ENCODE assay signal across 10 cellular contexts in genomic region chr16:29898786-29899515, GRCh38. TPM values are rescaled to one million over a fixed set of nuclear protein-coding genes. Genes with fewer than 3 reads are reported as not detected.
DNase-seq lines count a peak whose midpoint lies in the region; ATAC-seq and TF ChIP-seq lines count a peak whose summit lies in the region.
"Had no signal": no experiment of that assay in that cellular context is flagged by ENCODE, and none has a peak within 500 bp of the region (broad histone marks: within the 10 kb centered on the region; RNA-seq: fewer than 3 reads in every experiment).

No MANE protein-coding gene starts in this region.

- peaks cover 6 to 64% (median 41%) of the 10 kb centered on the region in 7 donors for H3K27me3 ChIP-seq in heart right ventricle
- peaks cover 7 to 8% of the 10 kb centered on the region in 2 donors for H3K27me3 ChIP-seq in right atrium auricular region
- H3K27me3 ChIP-seq in foreskin keratinocyte: peaks cover 19% of the 10 kb centered on the region
- peaks cover 19% of the 10 kb centered on the region for H3K27me3 ChIP-seq in upper lobe of right lung

- intact Hi-C loops in heart right ventricle (cut with DNase I): no loop called here
- intact Hi-C loops in upper lobe of right lung (cut with DNase I): no loop called here

- ATAC-seq in heart right ventricle (peak in 4 of 8 donors; percentile 11 to 20 (median 16)), foreskin keratinocyte (peak; percentile 14), upper lobe of right lung (peak; percentile 47), GM19455 (IDR thresholded peaks at IDR 0.05; ENCODE audit: unreplicated experiment) (no peak)

- TF ChIP-seq CTCF in heart right ventricle (IDR thresholded peaks at IDR 0.05): no peak
- no peak for TF ChIP-seq CTCF in right atrium auricular region (IDR thresholded peaks at IDR 0.05)
- TF ChIP-seq CTCF in foreskin keratinocyte (conservative IDR thresholded peaks at IDR 0.05): no peak
- no peak for TF ChIP-seq CTCF in upper lobe of right lung (IDR thresholded peaks at IDR 0.05)

- H3K4me3 ChIP-seq in heart right ventricle (peak overlapping the region in 6 of 10 donors; percentile 41 to 76 (median 66)), right atrium auricular region (peak overlapping the region in 1 of 2 donors; percentile 60), upper lobe of right lung (peak overlapping the region; percentile 65)

- H3K27ac ChIP-seq in heart right ventricle (peak overlapping the region in 1 of 10 donors; percentile 26), right atrium auricular region (no peak overlapping the region), foreskin keratinocyte (no peak overlapping the region), upper lobe of right lung (no peak overlapping the region)

- H3K9me3 ChIP-seq in heart right ventricle (no peaks in the 10 kb centered on the region), right atrium auricular region (no peaks in the 10 kb centered on the region), upper lobe of right lung (no peaks in the 10 kb centered on the region)

- DNase-seq in heart right ventricle (no peak), right atrium auricular region (ENCODE audit: low spot score) (no peak), SHP77 (lab: John Stamatoyannopoulos, UW) (peak; percentile 72 to 81), foreskin keratinocyte (no peak), upper lobe of right lung (peak; percentile 79), occipital lobe (lab: John Stamatoyannopoulos, UW) (no peak), NCI-H446 (lab: John Stamatoyannopoulos, UW) (no peak)
- DNase-seq: naive B cell had no signal

- whole genome bisulfite sequencing in heart right ventricle, 2 donors: 1% methylated on average over 25 of the region's 25 CpGs

- H3K36me3 ChIP-seq in heart right ventricle (no peaks in the 10 kb centered on the region), right atrium auricular region (no peaks in the 10 kb centered on the region), upper lobe of right lung (no peaks in the 10 kb centered on the region)

- peaks cover 0 to 25% (median 13%) of the 10 kb centered on the region in 9 donors for H3K4me1 ChIP-seq in heart right ventricle
- peaks cover 0 to 26% of the 10 kb centered on the region in 2 donors for H3K4me1 ChIP-seq in right atrium auricular region
- no peaks in the 10 kb centered on the region for H3K4me1 ChIP-seq in foreskin keratinocyte
- no peaks in the 10 kb centered on the region for H3K4me1 ChIP-seq in upper lobe of right lung

RNA-seq across cellular contexts. Expression of gene SEZ6L2, which starts 0.4 kb away (rescaled TPM):
- total RNA-seq in heart right ventricle: 1 to 10 TPM in 2 of 10 donors, under 1 TPM in 8; 0.17 to 1.2 (median 0.73) TPM
- under 1 TPM in 1 of 2 donors, not detected in 1; 0.61 TPM for polyA plus RNA-seq in heart right ventricle
- total RNA-seq in right atrium auricular region: 1 to 10 TPM; 2.6 to 4.6 TPM
- total RNA-seq in foreskin keratinocyte: 2.0 and 2.6 TPM in 2 replicates
- polyA plus RNA-seq in foreskin keratinocyte: 2.4 and 2.7 TPM in 2 replicates
- total RNA-seq in upper lobe of right lung: 11.9 TPM
- 32.1 TPM for total RNA-seq in occipital lobe
- total RNA-seq: T-helper 2 cell treated with Interferon-gamma antibody and Interleukin-4, amounts not matched to agents 100 ng/mL and 5 ng/mL, for 36 hours had no signal

RNA-seq across cellular contexts. Expression of gene ASPHD1, which starts 1.3 kb away (rescaled TPM):
- total RNA-seq in heart right ventricle (1 to 10 TPM in 1 of 10 donors, under 1 TPM in 5, not detected in 4; 0.20 to 1.1 (median 0.75) TPM), right atrium auricular region (1 to 10 TPM; 1.5 to 3.2 TPM), foreskin keratinocyte (2.1 and 2.4 TPM in 2 replicates), upper lobe of right lung (4.4 TPM), occipital lobe (17.2 TPM)
- polyA plus RNA-seq in heart right ventricle (under 1 TPM in 1 of 2 donors, not detected in 1; 0.28 TPM), foreskin keratinocyte (4.4 and 5.1 TPM in 2 replicates)

RNA-seq across cellular contexts. Expression of gene KCTD13, which starts 27.1 kb away (rescaled TPM):
- 1 to 10 TPM; 5.4 to 8.2 (median 7.3) TPM for total RNA-seq in heart right ventricle
- polyA plus RNA-seq in heart right ventricle: 10 to 100 TPM in 1 of 2 donors, 1 to 10 TPM in 1; 5.2 to 18.0 TPM
- 1 to 10 TPM; 6.4 to 6.5 TPM for total RNA-seq in right atrium auricular region
- 7.0 and 7.2 TPM in 2 replicates for total RNA-seq in foreskin keratinocyte
- polyA plus RNA-seq in foreskin keratinocyte: 7.5 and 8.0 TPM in 2 replicates
- total RNA-seq in upper lobe of right lung: 23.5 TPM
- 15.6 TPM for total RNA-seq in occipital lobe

RNA-seq across cellular contexts. Expression of gene CDIPT, which starts 35.9 kb away (rescaled TPM):
- total RNA-seq in heart right ventricle (10 to 100 TPM; 61.8 to 87.0 (median 72.7) TPM), right atrium auricular region (100 to 1,000 TPM; 135 to 138 TPM), foreskin keratinocyte (42.3 and 46.6 TPM in 2 replicates), upper lobe of right lung (83.2 TPM), occipital lobe (47.1 TPM)
- polyA plus RNA-seq in heart right ventricle (10 to 100 TPM; 55.1 to 99.6 TPM), foreskin keratinocyte (55.4 and 59.6 TPM in 2 replicates)

Comparison
In these comparisons a context has a peak if more than half of its experiments do, and no peak if none do; other contexts are left out.
1. DNase-seq: peak in SHP77 (2 of 2) and upper lobe of right lung (single experiment); none in heart right ventricle (0 of 2), right atrium auricular region (single experiment), foreskin keratinocyte (0 of 2), occipital lobe (single experiment) and NCI-H446 (0 of 2).